ENCODE assay signal across 8 cellular contexts in the genomic region with DNA sequence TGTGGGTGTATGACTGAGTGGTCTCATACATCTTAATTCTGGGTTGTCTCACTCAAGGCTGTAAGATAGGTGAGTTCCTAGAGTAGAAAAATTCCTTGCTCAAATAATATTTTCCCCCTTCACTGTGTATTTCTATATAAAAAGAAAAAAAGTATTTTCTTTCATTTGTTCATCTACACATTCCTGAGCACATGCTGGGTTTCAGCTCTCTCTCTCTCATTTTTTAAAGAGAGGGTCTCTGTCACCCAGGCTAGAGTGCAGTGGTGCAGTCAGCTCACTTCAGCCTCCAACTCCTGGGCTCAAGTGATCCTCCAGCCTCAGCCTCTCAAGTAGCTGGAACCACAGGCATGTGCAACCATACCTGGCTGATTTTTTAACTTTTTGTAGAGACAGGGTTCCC.
"Had no signal": no experiment of that assay in that cellular context is flagged by ENCODE, and none has a peak within 500 bp of the region (broad histone marks: within the 10 kb centered on the region; RNA-seq: fewer than 3 reads in every experiment).

No MANE protein-coding gene starts in this region.

- FAIRE-seq: G401.6, GM12878, GM12891, GM12892, GM18507, GM19239 had no signal

- H3K4me3 ChIP-seq: GM12878 had no signal

- ATAC-seq: GM12878 had no signal

- DNase-seq: GDM1, GF-D8 had no signal
